In the genomic region with DNA sequence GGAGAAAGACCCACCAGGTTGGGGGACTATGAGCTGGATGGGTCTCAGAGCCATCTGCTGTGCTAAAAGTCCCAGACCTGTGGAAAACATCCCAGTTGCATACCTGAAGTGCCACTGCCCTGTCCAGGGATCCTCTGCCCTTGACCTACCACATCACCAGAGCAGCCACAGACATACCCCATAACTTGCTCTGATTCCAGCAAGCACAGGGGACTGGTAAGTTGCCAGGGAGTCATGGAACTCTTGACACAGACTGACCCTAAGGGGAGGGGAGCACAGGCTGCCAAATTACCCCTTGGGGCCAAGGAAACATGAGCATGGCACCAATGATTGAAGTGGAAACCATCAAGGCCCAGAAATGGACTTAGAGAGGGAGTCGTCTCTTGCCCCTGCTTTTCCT, we compare ENCODE assay signal across 1 cellular context.
TF ChIP-seq lines count a peak whose summit lies in the region.

No MANE protein-coding gene starts in this region.

TF ChIP-seq in GM23338, 12 proteins besides CTCF, POLR2A, EP300 and RAD21 (continued from another document):
- TF ChIP-seq, protein P1, sequence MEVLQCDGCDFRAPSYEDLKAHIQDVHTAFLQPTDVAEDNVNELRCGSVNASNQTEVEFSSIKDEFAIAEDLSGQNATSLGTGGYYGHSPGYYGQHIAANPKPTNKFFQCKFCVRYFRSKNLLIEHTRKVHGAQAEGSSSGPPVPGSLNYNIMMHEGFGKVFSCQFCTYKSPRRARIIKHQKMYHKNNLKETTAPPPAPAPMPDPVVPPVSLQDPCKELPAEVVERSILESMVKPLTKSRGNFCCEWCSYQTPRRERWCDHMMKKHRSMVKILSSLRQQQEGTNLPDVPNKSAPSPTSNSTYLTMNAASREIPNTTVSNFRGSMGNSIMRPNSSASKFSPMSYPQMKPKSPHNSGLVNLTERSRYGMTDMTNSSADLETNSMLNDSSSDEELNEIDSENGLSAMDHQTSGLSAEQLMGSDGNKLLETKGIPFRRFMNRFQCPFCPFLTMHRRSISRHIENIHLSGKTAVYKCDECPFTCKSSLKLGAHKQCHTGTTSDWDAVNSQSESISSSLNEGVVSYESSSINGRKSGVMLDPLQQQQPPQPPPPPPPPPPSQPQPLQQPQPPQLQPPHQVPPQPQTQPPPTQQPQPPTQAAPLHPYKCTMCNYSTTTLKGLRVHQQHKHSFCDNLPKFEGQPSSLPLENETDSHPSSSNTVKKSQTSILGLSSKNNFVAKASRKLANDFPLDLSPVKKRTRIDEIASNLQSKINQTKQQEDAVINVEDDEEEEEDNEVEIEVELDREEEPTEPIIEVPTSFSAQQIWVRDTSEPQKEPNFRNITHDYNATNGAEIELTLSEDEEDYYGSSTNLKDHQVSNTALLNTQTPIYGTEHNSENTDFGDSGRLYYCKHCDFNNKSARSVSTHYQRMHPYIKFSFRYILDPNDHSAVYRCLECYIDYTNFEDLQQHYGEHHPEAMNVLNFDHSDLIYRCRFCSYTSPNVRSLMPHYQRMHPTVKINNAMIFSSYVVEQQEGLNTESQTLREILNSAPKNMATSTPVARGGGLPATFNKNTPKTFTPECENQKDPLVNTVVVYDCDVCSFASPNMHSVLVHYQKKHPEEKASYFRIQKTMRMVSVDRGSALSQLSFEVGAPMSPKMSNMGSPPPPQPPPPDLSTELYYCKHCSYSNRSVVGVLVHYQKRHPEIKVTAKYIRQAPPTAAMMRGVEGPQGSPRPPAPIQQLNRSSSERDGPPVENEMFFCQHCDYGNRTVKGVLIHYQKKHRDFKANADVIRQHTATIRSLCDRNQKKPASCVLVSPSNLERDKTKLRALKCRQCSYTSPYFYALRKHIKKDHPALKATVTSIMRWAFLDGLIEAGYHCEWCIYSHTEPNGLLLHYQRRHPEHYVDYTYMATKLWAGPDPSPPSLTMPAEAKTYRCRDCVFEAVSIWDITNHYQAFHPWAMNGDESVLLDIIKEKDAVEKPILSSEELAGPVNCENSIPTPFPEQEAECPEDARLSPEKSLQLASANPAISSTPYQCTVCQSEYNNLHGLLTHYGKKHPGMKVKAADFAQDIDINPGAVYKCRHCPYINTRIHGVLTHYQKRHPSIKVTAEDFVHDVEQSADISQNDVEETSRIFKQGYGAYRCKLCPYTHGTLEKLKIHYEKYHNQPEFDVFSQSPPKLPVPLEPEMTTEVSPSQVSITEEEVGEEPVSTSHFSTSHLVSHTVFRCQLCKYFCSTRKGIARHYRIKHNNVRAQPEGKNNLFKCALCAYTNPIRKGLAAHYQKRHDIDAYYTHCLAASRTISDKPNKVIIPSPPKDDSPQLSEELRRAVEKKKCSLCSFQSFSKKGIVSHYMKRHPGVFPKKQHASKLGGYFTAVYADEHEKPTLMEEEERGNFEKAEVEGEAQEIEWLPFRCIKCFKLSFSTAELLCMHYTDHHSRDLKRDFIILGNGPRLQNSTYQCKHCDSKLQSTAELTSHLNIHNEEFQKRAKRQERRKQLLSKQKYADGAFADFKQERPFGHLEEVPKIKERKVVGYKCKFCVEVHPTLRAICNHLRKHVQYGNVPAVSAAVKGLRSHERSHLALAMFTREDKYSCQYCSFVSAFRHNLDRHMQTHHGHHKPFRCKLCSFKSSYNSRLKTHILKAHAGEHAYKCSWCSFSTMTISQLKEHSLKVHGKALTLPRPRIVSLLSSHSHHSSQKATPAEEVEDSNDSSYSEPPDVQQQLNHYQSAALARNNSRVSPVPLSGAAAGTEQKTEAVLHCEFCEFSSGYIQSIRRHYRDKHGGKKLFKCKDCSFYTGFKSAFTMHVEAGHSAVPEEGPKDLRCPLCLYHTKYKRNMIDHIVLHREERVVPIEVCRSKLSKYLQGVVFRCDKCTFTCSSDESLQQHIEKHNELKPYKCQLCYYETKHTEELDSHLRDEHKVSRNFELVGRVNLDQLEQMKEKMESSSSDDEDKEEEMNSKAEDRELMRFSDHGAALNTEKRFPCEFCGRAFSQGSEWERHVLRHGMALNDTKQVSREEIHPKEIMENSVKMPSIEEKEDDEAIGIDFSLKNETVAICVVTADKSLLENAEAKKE (CRISPR knock-in tag; IDR thresholded peaks at IDR 0.05), result no peak
- TF ChIP-seq JUNB (IDR thresholded peaks at IDR 0.05; ENCODE audit: unreplicated experiment) (no peak), ZNF331 (CRISPR knock-in tag; IDR thresholded peaks at IDR 0.05; ENCODE audit: low read depth) (no peak), EZH2phosphoT487 (IDR thresholded peaks at IDR 0.05; ENCODE audit: unreplicated experiment) (no peak)
